Comparison of ENCODE assay signal across 17 cellular contexts in genomic region chr17:1307829-1308228, GRCh38. TPM values are rescaled to one million over a fixed set of nuclear protein-coding genes. Genes with fewer than 3 reads are reported as not detected.
"Had no signal": no experiment of that assay in that cellular context is flagged by ENCODE, and none has a peak within 500 bp of the region (broad histone marks: within the 10 kb centered on the region; RNA-seq: fewer than 3 reads in every experiment).

No MANE protein-coding gene starts in this region.

RNA-seq across cellular contexts. Expression of gene TRARG1, which starts 28.4 kb away (rescaled TPM):
- total RNA-seq: occipital lobe, osteocyte, pulmonary artery endothelial cell, smooth muscle cell, spleen, upper lobe of right lung, urinary bladder had no signal

RNA-seq across cellular contexts. Expression of gene BHLHA9, which starts 37.6 kb away (rescaled TPM):
- total RNA-seq: naive thymus-derived CD4-positive, alpha-beta T cell; natural killer cell; occipital lobe; osteocyte; pancreas; posterior vena cava; prostate gland; pulmonary artery endothelial cell; right atrium auricular region; sciatic nerve; smooth muscle cell; spleen; suprapubic skin; transverse colon; upper lobe of right lung; urinary bladder; uterus had no signal
